In the genomic region with DNA sequence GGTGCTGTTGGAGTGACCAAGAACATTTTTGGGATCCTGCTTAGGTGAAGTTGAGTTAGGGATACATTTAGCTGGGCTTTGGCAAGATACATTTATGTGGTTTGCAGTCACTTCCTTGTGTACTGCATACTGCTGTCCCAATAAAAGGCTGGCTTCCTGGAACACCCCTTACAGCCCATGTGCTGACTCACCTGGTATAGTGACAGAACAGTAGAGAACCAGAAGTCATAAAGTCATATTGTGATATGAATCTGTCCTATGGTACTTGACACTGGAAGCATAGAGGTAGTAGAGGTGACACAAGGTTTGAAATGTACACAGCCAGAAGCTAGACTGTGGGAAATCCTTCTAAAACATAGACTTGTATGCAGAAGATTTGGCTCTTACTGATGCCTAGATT, we compare ENCODE assay signal across 24 cellular contexts. TPM values are rescaled to one million over a fixed set of nuclear protein-coding genes. Genes with fewer than 3 reads are reported as not detected.
DNase-seq lines count a peak whose midpoint lies in the region; ATAC-seq and TF ChIP-seq lines count a peak whose summit lies in the region.
"Had no signal": no experiment of that assay in that cellular context is flagged by ENCODE, and none has a peak within 500 bp of the region (broad histone marks: within the 10 kb centered on the region; RNA-seq: fewer than 3 reads in every experiment).

No MANE protein-coding gene starts in this region.

- DNase-seq in activated CD4-positive, alpha-beta memory T cell treated with anti-CD3 and anti-CD28 coated beads for 36 hours = peak; percentile 8
- DNase-seq in activated CD4-positive, alpha-beta memory T cell treated with anti-CD3 and anti-CD28 coated beads, Interleukin-2, amount 10 ng/mL, durations not matched to agents 7 days and 5 days = no peak
- DNase-seq in PC-3 (peak; percentile 79), Karpas-422 (no peak), NCI-H1105 (lab: John Stamatoyannopoulos, UW) (no peak), Ammon's horn (ENCODE audit: low spot score) (no peak)
- DNase-seq in stimulated activated effector memory CD8-positive, alpha-beta T cell treated with anti-CD3 and anti-CD28 coated beads, Interleukin-12 subunit alpha, Interleukin-12 subunit beta, amount 100 ng/mL, for 72 hours (ENCODE audit: low spot score in 2 of 2) = no peak
- DNase-seq: activated CD8-positive, alpha-beta T cell treated with anti-CD3 and anti-CD28 coated beads for 36 hours; activated gamma-delta T cell treated with Interleukin-2 at 50 U/mL for 16 hours; AML-193; CD8-positive, alpha-beta memory T cell; DMS79; dorsolateral prefrontal cortex; lower lobe of right lung; NCI-H1092; NCI-H2081; NCI-H345; stimulated activated CD4-positive, alpha-beta T cell treated with anti-CD3 and anti-CD28 coated beads, Interleukin-2, amount 100 ng/mL, for 24 hours; T-helper 1 cell; tibial artery had no signal

- ATAC-seq in PC-3 (peak; percentile 99), esophagus mucosa (peak; percentile 67)
- peak; percentile 60 for ATAC-seq in stimulated activated effector memory CD8-positive, alpha-beta T cell treated with anti-CD3 and anti-CD28 coated beads, Interleukin-12 subunit alpha, Interleukin-12 subunit beta, amount 100 ng/mL, for 72 hours
- ATAC-seq: A549; activated CD8-positive, alpha-beta T cell treated with anti-CD3 and anti-CD28 coated beads for 36 hours; lower lobe of right lung had no signal

- no peak overlapping the region for H3K9ac ChIP-seq in PC-3 (ENCODE audit: low read length)
- H3K9ac ChIP-seq in Karpas-422 (ENCODE audit: low read length) = no peak overlapping the region

- H3K79me2 ChIP-seq in PC-3 (ENCODE audit: low read length) (no peaks in the 10 kb centered on the region), Karpas-422 (ENCODE audit: low read length) (no peaks in the 10 kb centered on the region)

- H3K27ac ChIP-seq in PC-3 (ENCODE audit: low read length) (peak overlapping the region; percentile 11), Karpas-422 (ENCODE audit: low read length) (no peak overlapping the region)
- H3K27ac ChIP-seq: A549, dorsolateral prefrontal cortex, lower lobe of right lung, SJSA1, tibial artery had no signal

- POLR2A ChIA-PET in activated CD4-positive, alpha-beta memory T cell treated with anti-CD3 and anti-CD28 coated beads for 36 hours (lab: Charles Lee) = no interaction called here
- POLR2A ChIA-PET in activated CD4-positive, alpha-beta memory T cell treated with anti-CD3 and anti-CD28 coated beads, Interleukin-2, amount 10 ng/mL, durations not matched to agents 7 days and 5 days (lab: Charles Lee) = no interaction called here
- POLR2A ChIA-PET in PC-3 (lab: Charles Lee; ENCODE audit: unreplicated experiment) = no interaction called here

- peaks cover 5% of the 10 kb centered on the region for H3K27me3 Mint-ChIP-seq in activated CD4-positive, alpha-beta memory T cell treated with anti-CD3 and anti-CD28 coated beads for 36 hours
- peaks cover 24% of the 10 kb centered on the region for H3K27me3 Mint-ChIP-seq in activated CD4-positive, alpha-beta memory T cell treated with anti-CD3 and anti-CD28 coated beads, Interleukin-2, amount 10 ng/mL, durations not matched to agents 7 days and 5 days

- CTCF ChIA-PET in activated CD4-positive, alpha-beta memory T cell treated with anti-CD3 and anti-CD28 coated beads for 36 hours (lab: Charles Lee) = no interaction called here
- CTCF ChIA-PET in activated CD4-positive, alpha-beta memory T cell treated with anti-CD3 and anti-CD28 coated beads, Interleukin-2, amount 10 ng/mL, durations not matched to agents 7 days and 5 days (lab: Charles Lee) = no interaction called here
- CTCF ChIA-PET in PC-3 (lab: Charles Lee) = no interaction called here

- H4K20me1 ChIP-seq in PC-3 (ENCODE audit: low read length) (no peaks in the 10 kb centered on the region), Karpas-422 (ENCODE audit: insufficient read depth, low read depth, low read length) (no peaks in the 10 kb centered on the region)

- no peaks in the 10 kb centered on the region for H3K36me3 Mint-ChIP-seq in activated CD4-positive, alpha-beta memory T cell treated with anti-CD3 and anti-CD28 coated beads for 36 hours
- no peaks in the 10 kb centered on the region for H3K36me3 Mint-ChIP-seq in activated CD4-positive, alpha-beta memory T cell treated with anti-CD3 and anti-CD28 coated beads, Interleukin-2, amount 10 ng/mL, durations not matched to agents 7 days and 5 days (ENCODE audit: low read depth)
- H3K36me3 Mint-ChIP-seq in stimulated activated effector memory CD8-positive, alpha-beta T cell treated with anti-CD3 and anti-CD28 coated beads, Interleukin-12 subunit alpha, Interleukin-12 subunit beta, amount 100 ng/mL, for 72 hours = no peaks in the 10 kb centered on the region
- H3K36me3 Mint-ChIP-seq: CD8-positive, alpha-beta memory T cell had no signal

- no peak overlapping the region; the same call in 1 of the 2 replicates for H2AFZ ChIP-seq in PC-3 (ENCODE audit: low read length)
- no peak overlapping the region for H2AFZ ChIP-seq in Karpas-422 (ENCODE audit: low read length)

- no peaks in the 10 kb centered on the region for H3F3A ChIP-seq in PC-3 (ENCODE audit: low read length, unreplicated experiment)

- H3K36me3 ChIP-seq in PC-3 (ENCODE audit: low read depth, low read length) (no peaks in the 10 kb centered on the region), Karpas-422 (ENCODE audit: insufficient read depth, low read length) (no peaks in the 10 kb centered on the region)
- H3K36me3 ChIP-seq: lower lobe of right lung, SJSA1, tibial artery had no signal

- TF ChIP-seq CTCF in PC-3 (conservative IDR thresholded peaks at IDR 0.05; ENCODE audit: low read depth, low read length) = no peak

- H3K27ac Mint-ChIP-seq in activated CD4-positive, alpha-beta memory T cell treated with anti-CD3 and anti-CD28 coated beads for 36 hours = no peak overlapping the region
- no peak overlapping the region for H3K27ac Mint-ChIP-seq in activated CD4-positive, alpha-beta memory T cell treated with anti-CD3 and anti-CD28 coated beads, Interleukin-2, amount 10 ng/mL, durations not matched to agents 7 days and 5 days
- H3K27ac Mint-ChIP-seq in stimulated activated effector memory CD8-positive, alpha-beta T cell treated with anti-CD3 and anti-CD28 coated beads, Interleukin-12 subunit alpha, Interleukin-12 subunit beta, amount 100 ng/mL, for 72 hours = no peak overlapping the region
- H3K27ac Mint-ChIP-seq: activated CD8-positive, alpha-beta T cell treated with anti-CD3 and anti-CD28 coated beads for 36 hours; nephron had no signal

- intact Hi-C loops in activated CD4-positive, alpha-beta memory T cell treated with anti-CD3 and anti-CD28 coated beads for 36 hours (cut with micrococcal nuclease) = no loop called here
- intact Hi-C loops in PC-3 (cut with micrococcal nuclease) = no loop called here

- H3K4me1 Mint-ChIP-seq in activated CD4-positive, alpha-beta memory T cell treated with anti-CD3 and anti-CD28 coated beads for 36 hours (ENCODE audit: low read depth) = no peaks in the 10 kb centered on the region
- H3K4me1 Mint-ChIP-seq in activated CD4-positive, alpha-beta memory T cell treated with anti-CD3 and anti-CD28 coated beads, Interleukin-2, amount 10 ng/mL, durations not matched to agents 7 days and 5 days = no peaks in the 10 kb centered on the region
- H3K4me1 Mint-ChIP-seq in stimulated activated effector memory CD8-positive, alpha-beta T cell treated with anti-CD3 and anti-CD28 coated beads, Interleukin-12 subunit alpha, Interleukin-12 subunit beta, amount 100 ng/mL, for 72 hours = no peaks in the 10 kb centered on the region
- H3K4me1 Mint-ChIP-seq: CD8-positive, alpha-beta memory T cell; nephron had no signal

- no TSS peak for BruUV-seq in PC-3 (replicated peaks; lab: Mats Ljungman, UMichigan)

- no peaks in the 10 kb centered on the region for H3K9me2 ChIP-seq in PC-3 (replicated peaks; ENCODE audit: low read length)
- H3K9me2 ChIP-seq in Karpas-422 (replicated peaks; ENCODE audit: insufficient read depth, low read length) = no peaks in the 10 kb centered on the region

- H3K4me3 Mint-ChIP-seq in activated CD4-positive, alpha-beta memory T cell treated with anti-CD3 and anti-CD28 coated beads for 36 hours = no peak overlapping the region
- no peak overlapping the region for H3K4me3 Mint-ChIP-seq in activated CD4-positive, alpha-beta memory T cell treated with anti-CD3 and anti-CD28 coated beads, Interleukin-2, amount 10 ng/mL, durations not matched to agents 7 days and 5 days
- no peak overlapping the region for H3K4me3 Mint-ChIP-seq in stimulated activated effector memory CD8-positive, alpha-beta T cell treated with anti-CD3 and anti-CD28 coated beads, Interleukin-12 subunit alpha, Interleukin-12 subunit beta, amount 100 ng/mL, for 72 hours
- H3K4me3 Mint-ChIP-seq: activated CD8-positive, alpha-beta T cell treated with anti-CD3 and anti-CD28 coated beads for 36 hours; CD8-positive, alpha-beta memory T cell; nephron had no signal

- H3K9me3 Mint-ChIP-seq in activated CD4-positive, alpha-beta memory T cell treated with anti-CD3 and anti-CD28 coated beads for 36 hours = no peaks in the 10 kb centered on the region
- no peaks in the 10 kb centered on the region for H3K9me3 Mint-ChIP-seq in activated CD4-positive, alpha-beta memory T cell treated with anti-CD3 and anti-CD28 coated beads, Interleukin-2, amount 10 ng/mL, durations not matched to agents 7 days and 5 days
- H3K9me3 Mint-ChIP-seq in stimulated activated effector memory CD8-positive, alpha-beta T cell treated with anti-CD3 and anti-CD28 coated beads, Interleukin-12 subunit alpha, Interleukin-12 subunit beta, amount 100 ng/mL, for 72 hours = no peaks in the 10 kb centered on the region
- H3K9me3 Mint-ChIP-seq: activated CD8-positive, alpha-beta T cell treated with anti-CD3 and anti-CD28 coated beads for 36 hours had no signal

- H3K9me3 ChIP-seq in PC-3 (ENCODE audit: low read length) = no peaks in the 10 kb centered on the region
- H3K9me3 ChIP-seq in Karpas-422 (ENCODE audit: low read length) = no peaks in the 10 kb centered on the region
- H3K9me3 ChIP-seq: A549, lower lobe of right lung, SJSA1 had no signal

- H3K27me3 ChIP-seq in PC-3 (ENCODE audit: low read length) (no peaks in the 10 kb centered on the region), Karpas-422 (ENCODE audit: low read length) (no peaks in the 10 kb centered on the region)
- H3K27me3 ChIP-seq: SJSA1, tibial artery had no signal

- no peak overlapping the region for H3K4me3 ChIP-seq in PC-3 (ENCODE audit: low read length)
- no peak overlapping the region for H3K4me3 ChIP-seq in Karpas-422 (ENCODE audit: low read length)
- H3K4me3 ChIP-seq: A549, dorsolateral prefrontal cortex, lower lobe of right lung, SJSA1, tibial artery had no signal

- H3K4me1 ChIP-seq in PC-3 (ENCODE audit: insufficient read depth, low read length) (peaks cover 10% of the 10 kb centered on the region), Karpas-422 (ENCODE audit: low read length) (no peaks in the 10 kb centered on the region)
- H3K4me1 ChIP-seq: A549, lower lobe of right lung, SJSA1, tibial artery had no signal

- peak overlapping the region; percentile 15; the same call in 1 of the 2 replicates for H3K4me2 ChIP-seq in PC-3 (ENCODE audit: low read length)
- H3K4me2 ChIP-seq in Karpas-422 (ENCODE audit: low read depth, low read length, poor library complexity, severe bottlenecking) = no peak overlapping the region
- H3K4me2 ChIP-seq: A549 had no signal

RNA-seq across cellular contexts. Expression of gene SLC25A43, which starts 55.3 kb away (rescaled TPM):
- total RNA-seq in activated CD4-positive, alpha-beta memory T cell treated with anti-CD3 and anti-CD28 coated beads for 36 hours = 1 to 10 TPM; 6.0 to 6.2 TPM
- 1 to 10 TPM; 5.2 to 5.9 TPM for total RNA-seq in activated CD4-positive, alpha-beta memory T cell treated with anti-CD3 and anti-CD28 coated beads, Interleukin-2, amount 10 ng/mL, durations not matched to agents 7 days and 5 days
- total RNA-seq in PC-3 (2014; rRNA removed) (25.8 and 30.9 TPM in 2 replicates), esophagus mucosa (25.4 TPM)
- 3.4 and 8.3 TPM in 2 replicates for total RNA-seq in Karpas-422 (2014; rRNA removed; shearing (Covaris generic); ENCODE audit: low replicate concordance)

Comparison
In these comparisons a context has a peak if more than half of its experiments do, and no peak if none do; other contexts are left out.
1. DNase-seq: peak in activated CD4-positive, alpha-beta memory T cell treated with anti-CD3 and anti-CD28 coated beads for 36 hours (single experiment) and PC-3 (single experiment); none in activated CD4-positive, alpha-beta memory T cell treated with anti-CD3 and anti-CD28 coated beads, Interleukin-2, amount 10 ng/mL, durations not matched to agents 7 days and 5 days (single experiment), stimulated activated effector memory CD8-positive, alpha-beta T cell treated with anti-CD3 and anti-CD28 coated beads, Interleukin-12 subunit alpha, Interleukin-12 subunit beta, amount 100 ng/mL, for 72 hours (0 of 2), Karpas-422 (single experiment), NCI-H1105 (single experiment) and Ammon's horn (single experiment).
2. Peak in every context shown above with its lines, with median percentiles within 50 percentile points of each other: ATAC-seq.